In the genomic region with DNA sequence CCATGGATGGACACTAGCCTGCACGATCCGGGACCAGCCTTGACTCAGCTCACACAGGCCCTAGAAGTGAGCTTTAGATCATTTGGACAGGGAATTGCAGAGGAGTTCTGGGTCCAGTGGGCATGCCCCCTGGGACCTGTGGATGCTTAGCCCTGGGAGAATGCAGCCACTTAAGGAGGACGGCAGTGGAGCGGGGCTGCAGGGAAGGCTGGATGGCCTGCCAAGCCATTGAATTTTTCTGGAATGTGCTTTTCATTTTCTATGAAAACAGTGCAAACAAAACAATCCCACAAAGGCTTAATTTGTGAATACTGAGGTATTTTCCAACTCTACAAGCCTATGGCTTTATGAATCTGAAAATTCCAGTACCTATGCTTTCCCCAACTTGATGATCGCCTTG, we compare ENCODE assay signal across 15 cellular contexts.
"Had no signal": no experiment of that assay in that cellular context is flagged by ENCODE, and none has a peak within 500 bp of the region (broad histone marks: within the 10 kb centered on the region; RNA-seq: fewer than 3 reads in every experiment).

No MANE protein-coding gene starts in this region.

- H3K4me3 ChIP-seq: mucosa of descending colon, pancreas, upper lobe of left lung had no signal

- ATAC-seq: activated CD8-positive, alpha-beta T cell treated with anti-CD3 and anti-CD28 coated beads, Interleukin-2, amount 10 ng/mL, durations not matched to agents 7 days and 5 days; activated naive CD8-positive, alpha-beta T cell treated with anti-CD3 and anti-CD28 coated beads, Interleukin-2, amount 50 U/mL, for 24 hours; mucosa of descending colon; stimulated activated naive B cell treated with anti-CD40 and anti-IgM and Interleukin-4, amounts not matched to agents 10 μg/mL and 1 μg/mL and 100 μg/mL, for 72 hours had no signal

- H3K4me3 Mint-ChIP-seq: activated CD8-positive, alpha-beta T cell treated with anti-CD3 and anti-CD28 coated beads, Interleukin-2, amount 10 ng/mL, durations not matched to agents 7 days and 5 days; activated naive CD8-positive, alpha-beta T cell treated with anti-CD3 and anti-CD28 coated beads, Interleukin-2, amount 50 U/mL, for 24 hours; nephron; stimulated activated naive B cell treated with anti-CD40 and anti-IgM and Interleukin-4, amounts not matched to agents 10 μg/mL and 1 μg/mL and 100 μg/mL, for 72 hours; T-helper 1 cell treated with Interleukin-12 subunit alpha and Interleukin-12 subunit beta and Interleukin-4 antibody, amounts not matched to agents 30 μg/mL and 1 μg/mL, for 36 hours had no signal

- H3K4me1 ChIP-seq: pancreas had no signal

- H3K4me1 Mint-ChIP-seq: activated naive CD8-positive, alpha-beta T cell treated with anti-CD3 and anti-CD28 coated beads, Interleukin-2, amount 50 U/mL, for 24 hours; nephron; stimulated activated naive B cell treated with anti-CD40 and anti-IgM and Interleukin-4, amounts not matched to agents 10 μg/mL and 1 μg/mL and 100 μg/mL, for 72 hours had no signal

- H3K9me3 Mint-ChIP-seq: activated naive CD8-positive, alpha-beta T cell treated with anti-CD3 and anti-CD28 coated beads, Interleukin-2, amount 50 U/mL, for 24 hours; nephron; stimulated activated naive B cell treated with anti-CD40 and anti-IgM and Interleukin-4, amounts not matched to agents 10 μg/mL and 1 μg/mL and 100 μg/mL, for 72 hours; T-helper 1 cell treated with Interleukin-12 subunit alpha and Interleukin-12 subunit beta and Interleukin-4 antibody, amounts not matched to agents 30 μg/mL and 1 μg/mL, for 36 hours had no signal

- DNase-seq: activated CD4-positive, alpha-beta T cell treated with anti-CD3 and anti-CD28 coated beads for 4 hours; activated CD8-positive, alpha-beta memory T cell treated with anti-CD3 and anti-CD28 coated beads, Interleukin-2, amount 50 U/mL, for 48 hours; activated CD8-positive, alpha-beta T cell treated with anti-CD3 and anti-CD28 coated beads, Interleukin-2, amount 10 ng/mL, durations not matched to agents 7 days and 5 days; activated naive CD4-positive, alpha-beta T cell; activated naive CD8-positive, alpha-beta T cell treated with anti-CD3 and anti-CD28 coated beads, Interleukin-2, amount 50 U/mL, for 24 hours; central memory CD4-positive, alpha-beta T cell; cortex of kidney; effector CD8-positive, alpha-beta T cell; mucosa of descending colon; pancreas; stimulated activated naive B cell treated with anti-CD40 and anti-IgM and Interleukin-4, amounts not matched to agents 10 μg/mL and 1 μg/mL and 100 μg/mL, for 72 hours; substantia nigra; upper lobe of left lung had no signal

- H3K27ac ChIP-seq: pancreas had no signal

- H3K27ac Mint-ChIP-seq: activated CD8-positive, alpha-beta T cell treated with anti-CD3 and anti-CD28 coated beads, Interleukin-2, amount 10 ng/mL, durations not matched to agents 7 days and 5 days; activated naive CD8-positive, alpha-beta T cell treated with anti-CD3 and anti-CD28 coated beads, Interleukin-2, amount 50 U/mL, for 24 hours; nephron; stimulated activated naive B cell treated with anti-CD40 and anti-IgM and Interleukin-4, amounts not matched to agents 10 μg/mL and 1 μg/mL and 100 μg/mL, for 72 hours; T-helper 1 cell treated with Interleukin-12 subunit alpha and Interleukin-12 subunit beta and Interleukin-4 antibody, amounts not matched to agents 30 μg/mL and 1 μg/mL, for 36 hours had no signal

- H3K27me3 ChIP-seq: pancreas, upper lobe of left lung had no signal

- H3K9me3 ChIP-seq: mucosa of descending colon, pancreas, upper lobe of left lung had no signal

- H3K36me3 Mint-ChIP-seq: stimulated activated naive B cell treated with anti-CD40 and anti-IgM and Interleukin-4, amounts not matched to agents 10 μg/mL and 1 μg/mL and 100 μg/mL, for 72 hours had no signal

- H3K36me3 ChIP-seq: pancreas, upper lobe of left lung had no signal
